ENCODE assay signal across 8 cellular contexts in the genomic region with DNA sequence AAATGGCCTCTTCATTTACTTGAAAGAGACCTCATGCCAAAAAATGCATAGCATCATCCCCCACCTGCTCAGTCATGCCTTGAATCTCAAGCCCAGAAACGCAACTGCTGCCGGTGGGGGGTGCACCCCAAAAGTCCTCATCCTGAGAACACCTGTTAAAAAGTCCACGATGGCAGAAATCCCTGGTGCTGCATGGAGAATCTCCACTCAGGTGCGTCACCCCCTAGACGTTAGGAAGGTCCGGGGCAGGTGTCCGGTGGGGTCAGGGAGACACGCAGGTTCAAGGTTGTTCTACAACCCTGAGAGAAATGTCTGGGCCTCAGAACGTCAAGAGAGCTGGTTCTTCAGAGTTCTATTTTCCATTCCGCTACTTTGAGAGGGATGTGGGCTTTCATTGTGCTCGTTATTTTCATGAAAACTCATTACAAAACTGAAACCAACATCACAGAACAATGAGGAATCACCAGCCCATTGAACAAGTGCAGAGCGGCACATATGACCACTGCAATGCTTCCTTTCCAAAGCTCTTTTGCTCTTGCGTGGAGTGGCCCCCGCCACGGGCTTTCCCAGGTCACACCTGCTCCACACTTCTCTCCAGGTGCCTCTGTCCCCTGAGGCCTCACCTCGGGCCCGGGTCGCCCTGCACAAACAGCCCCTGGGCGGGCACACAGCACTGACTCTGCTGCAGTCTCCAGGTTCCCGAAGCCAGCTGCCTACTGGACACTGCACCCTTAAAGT.
A peak's percentile ranks its signal among the peaks of the same experiment; 100 is the strongest.
DNase-seq lines count a peak whose midpoint lies in the region; ATAC-seq, FAIRE-seq and TF ChIP-seq lines count a peak whose summit lies in the region.

No MANE protein-coding gene starts in this region.

- H3K36me3 ChIP-seq in MM.1S (replicated peaks; ENCODE audit: insufficient read depth, low read length) = no peaks in the 10 kb centered on the region
- no peaks in the 10 kb centered on the region for H3K36me3 ChIP-seq in GM12878 (ENCODE audit: control insufficient read depth in 2 of 2, insufficient read depth in 2 of 2, low read length in 1 of 2)
- no peaks in the 10 kb centered on the region for H3K36me3 ChIP-seq in muscle layer of duodenum (ENCODE audit: control insufficient read depth in 1 of 2, insufficient read depth in 2 of 2, low read length in 2 of 2)
- H3K36me3 ChIP-seq in vagina = no peaks in the 10 kb centered on the region

- H3K79me2 ChIP-seq in MM.1S (ENCODE audit: low read length) (no peaks in the 10 kb centered on the region), GM12878 (ENCODE audit: control insufficient read depth, insufficient read depth, low read length) (peaks cover 2% of the 10 kb centered on the region; the same call in 1 of the 2 replicates)

- TF ChIP-seq CTCF in GM12875 (IDR thresholded peaks at IDR 0.05; ENCODE audit: borderline replicate concordance, insufficient read depth, low read depth, low read length) (no peak), MM.1S (IDR thresholded peaks at IDR 0.05; ENCODE audit: low read length) (no peak), GM12878 (IDR thresholded peaks at IDR 0.05 in 2 of 3, conservative IDR thresholded peaks at IDR 0.05 in 1 of 3; ENCODE audit: control insufficient read depth in 2 of 3, extremely low read depth in 1 of 3, insufficient read depth in 1 of 3, low read depth in 3 of 3, low read length in 3 of 3) (no peak), vagina (IDR thresholded peaks at IDR 0.05) (no peak)

- peak; percentile 91 for FAIRE-seq in GM12878 (lab: Jason Lieb, UNC)

- CTCF ChIA-PET in GM12878 (lab: Yijun Ruan, JAX) = interaction anchor here (0.7 to 1.5 kb wide), 11 partner anchors 11 to 314 kb away, joined by 3 to 6 read pairs (median 3); no protein-coding TSS in a partner anchor

- POLR2A ChIA-PET in GM12878 (lab: Charles Lee) = interaction anchor here (0.9 to 2.1 kb wide), 9 partner anchors 10 to 316 kb away, joined by 3 to 7 read pairs (median 3); no protein-coding TSS in a partner anchor

- H2AFZ ChIP-seq in MM.1S (ENCODE audit: low read length) = peak overlapping the region; percentile 74
- H2AFZ ChIP-seq in GM12878 (ENCODE audit: control insufficient read depth, low read depth, low read length) = peak overlapping the region; percentile 44; the same call in 1 of the 2 replicates

- intact Hi-C loops in GM12878 (cut with micrococcal nuclease; ENCODE audit: unreplicated experiment) (loop anchor here (1.0 to 2.0 kb wide), 12 partner anchors 27 to 428 kb away; partner anchors contain the start of gene IRF2BP2), vagina (cut with DNase I) (loop anchor here (10.0 kb wide), 1 partner anchor 48 kb away; no protein-coding TSS in a partner anchor)

- 3% methylated on average over 20 of the region's 20 CpGs for WGBS in GM12878 (ENCODE audit: insufficient coverage, insufficient replicate concordance, low lambda C conversion rate, missing lambda C conversion rate)

- no peaks in the 10 kb centered on the region for H4K20me1 ChIP-seq in MM.1S (ENCODE audit: insufficient read depth, low read length)
- H4K20me1 ChIP-seq in GM12878 (ENCODE audit: control insufficient read depth, insufficient read depth) = no peaks in the 10 kb centered on the region

- H3K9me2 ChIP-seq in MM.1S (replicated peaks; ENCODE audit: insufficient read depth, low read length) = no peaks in the 10 kb centered on the region

- H3K4me1 ChIP-seq in MM.1S (ENCODE audit: low read length) = peaks cover 17% of the 10 kb centered on the region
- peaks cover 53% of the 10 kb centered on the region for H3K4me1 ChIP-seq in GM12878 (ENCODE audit: control insufficient read depth, insufficient read depth, low read length)
- H3K4me1 ChIP-seq in muscle layer of duodenum (ENCODE audit: control insufficient read depth in 1 of 2, insufficient read depth in 2 of 2, low read length in 2 of 2) = peaks cover 10 to 21% of the 10 kb centered on the region in 2 donors
- peaks cover 32% of the 10 kb centered on the region for H3K4me1 ChIP-seq in vagina

- H3K4me2 ChIP-seq in MM.1S (ENCODE audit: low read depth, low read length) = peak overlapping the region; percentile 83
- peak overlapping the region; percentile 88 for H3K4me2 ChIP-seq in GM12878 (ENCODE audit: control insufficient read depth, insufficient read depth)

- peak; percentile 66 for DNase-seq in MM.1S
- peak; percentile 95 for DNase-seq in GM12878 (ENCODE audit: low read depth, low spot score)
- DNase-seq in vagina (ENCODE audit: extremely low spot score in 2 of 2) = peak in 1 of 2 donors; percentile 85
- no peak for DNase-seq in ACHN

- TF ChIP-seq POLR2A in GM12878 (IDR thresholded peaks at IDR 0.05; ENCODE audit: low read depth, low read length) (peak; percentile 32), vagina (IDR thresholded peaks at IDR 0.05) (no peak)

- BruUV-seq in GM12878 (replicated peaks; lab: Mats Ljungman, UMichigan) = no TSS peak

- H3K9me3 ChIP-seq in MM.1S (replicated peaks; ENCODE audit: insufficient read depth, low read length) (no peaks in the 10 kb centered on the region), GM12878 (replicated peaks; ENCODE audit: control insufficient read depth, insufficient read depth, low read length) (no peaks in the 10 kb centered on the region; the same call in 1 of the 3 replicates), muscle layer of duodenum (ENCODE audit: control insufficient read depth in 1 of 2, low read length in 2 of 2) (no peaks in the 10 kb centered on the region), vagina (no peaks in the 10 kb centered on the region)

- H3F3A ChIP-seq in MM.1S (ENCODE audit: insufficient read depth, low read length) = peaks cover 15% of the 10 kb centered on the region

- H3K27ac ChIP-seq in MM.1S (ENCODE audit: low read length) (peak overlapping the region; percentile 61; the same call in 1 of the 2 replicates), GM12878 (ENCODE audit: control insufficient read depth, insufficient read depth) (peak overlapping the region; percentile 95), muscle layer of duodenum (ENCODE audit: low read length) (peak overlapping the region; percentile 64), vagina (peak overlapping the region; percentile 88)

- in situ Hi-C loops in GM12878 (cut with MboI) = no loop called here
- in situ Hi-C loops in ACHN (cut with HindIII; ENCODE audit: low pct_ligation_motif_present, low pct_unique_long_range_greater_than_20kb, low sequenced_read_pairs) = no loop called here

- RAD21 ChIA-PET in GM12878 (lab: Charles Lee; ENCODE audit: unreplicated experiment) = interaction anchor here (0.7 to 5.5 kb wide), 35 partner anchors 9 to 431 kb away, joined by 3 to 48 read pairs (median 4); no protein-coding TSS in a partner anchor

- TF ChIP-seq EP300 in GM12878 (IDR thresholded peaks at IDR 0.05; ENCODE audit: borderline replicate concordance in 1 of 2, control insufficient read depth in 1 of 2, low read depth in 2 of 2, low read length in 2 of 2) = peak; percentile 62 to 97

- peak; percentile 35; the same call in 1 of the 2 replicates for TF ChIP-seq RAD21 in GM12878 (IDR thresholded peaks at IDR 0.05; ENCODE audit: insufficient read depth, low read depth, low read length)

- H3K4me3 ChIP-seq in GM12875 (ENCODE audit: low read depth, low read length) (peak overlapping the region; percentile 38), MM.1S (ENCODE audit: low read length) (peak overlapping the region; percentile 51), GM12878 (peak overlapping the region; percentile 60), muscle layer of duodenum (ENCODE audit: low read depth in 1 of 2, low read length in 2 of 2) (peak overlapping the region; percentile 18 to 27), vagina (no peak overlapping the region)

- ATAC-seq in GM21528 (IDR thresholded peaks at IDR 0.05; ENCODE audit: low FRiP score, unreplicated experiment) (peak; percentile 86), GM12878 (peak; percentile 84), esophagus mucosa (no peak)

- H3K27me3 ChIP-seq in MM.1S (replicated peaks; ENCODE audit: insufficient read depth, low read length) (no peaks in the 10 kb centered on the region), GM12878 (replicated peaks in 1 of 2; ENCODE audit: control insufficient read depth in 2 of 2, insufficient read depth in 2 of 2, low read length in 1 of 2) (no peaks in the 10 kb centered on the region), muscle layer of duodenum (ENCODE audit: low read depth, low read length) (no peaks in the 10 kb centered on the region), vagina (no peaks in the 10 kb centered on the region)

- SMC1A ChIA-PET in GM12878 (lab: Charles Lee; ENCODE audit: uncharacterized antibody, unreplicated experiment) = interaction anchor here (0.6 to 4.1 kb wide), 44 partner anchors 12 to 427 kb away, joined by 3 to 52 read pairs (median 6); no protein-coding TSS in a partner anchor

- H3K9ac ChIP-seq in MM.1S (ENCODE audit: low read length) (peak overlapping the region; percentile 46), GM12878 (ENCODE audit: control insufficient read depth, insufficient read depth, low read length) (peak overlapping the region; percentile 75)

TF ChIP-seq in GM12878, 131 proteins besides CTCF, POLR2A, EP300 and RAD21 (continues in another document):
- TF ChIP-seq ZBED1 (IDR thresholded peaks at IDR 0.05; ENCODE audit: borderline replicate concordance) (peak; percentile 90), STAT1 (conservative IDR thresholded peaks at IDR 0.05) (no peak), NR2C2 (IDR thresholded peaks at IDR 0.05; ENCODE audit: borderline replicate concordance, control insufficient read depth, insufficient read length, low read depth) (no peak), PBX3 (IDR thresholded peaks at IDR 0.05; ENCODE audit: insufficient replicate concordance, low read depth, low read length) (no peak), FOXM1 (IDR thresholded peaks at IDR 0.05; ENCODE audit: low read depth, low read length) (peak; percentile 96), MTA2 (IDR thresholded peaks at IDR 0.05; ENCODE audit: low read depth) (peak; percentile 96), ZNF24 (IDR thresholded peaks at IDR 0.05) (peak; percentile 90)

Comparison
In these comparisons a context has a peak if more than half of its experiments do, and no peak if none do; other contexts are left out.
1. H3K4me3 ChIP-seq: peak in GM12875 (single experiment), MM.1S (single experiment), GM12878 (single experiment) and muscle layer of duodenum (2 of 2); none in vagina (0 of 2).
2. Peak in every context shown above with its lines, with median percentiles within 50 percentile points of each other: H3K27ac ChIP-seq.